Comparison of ENCODE assay signal across 11 cellular contexts in genomic region chr18:56052202-56052601, GRCh38.
"Had no signal": no experiment of that assay in that cellular context is flagged by ENCODE, and none has a peak within 500 bp of the region (broad histone marks: within the 10 kb centered on the region; RNA-seq: fewer than 3 reads in every experiment).

No MANE protein-coding gene starts in this region.

- H3K4me2 ChIP-seq: GM23338 had no signal

- H3K36me3 ChIP-seq: HAP-1 had no signal

- H3K9me3 ChIP-seq: HAP-1 had no signal

- H3K9ac ChIP-seq: GM23248 had no signal

- H3K27ac ChIP-seq: GM23248 had no signal

- FAIRE-seq: H1, H54 had no signal

- DNase-seq: GM23248, GOT3, H7, H9, HCEC 1CT, HFFc6 had no signal

- H3K4me3 ChIP-seq: GM23248, GM23338, HAP-1 had no signal

- H3K4me1 ChIP-seq: HAP-1 had no signal

- ATAC-seq: GM23338, HCT116 had no signal

- H2AFZ ChIP-seq: GM23248, GM23338 had no signal
